ENCODE assay signal across 2 cellular contexts in the genomic region with DNA sequence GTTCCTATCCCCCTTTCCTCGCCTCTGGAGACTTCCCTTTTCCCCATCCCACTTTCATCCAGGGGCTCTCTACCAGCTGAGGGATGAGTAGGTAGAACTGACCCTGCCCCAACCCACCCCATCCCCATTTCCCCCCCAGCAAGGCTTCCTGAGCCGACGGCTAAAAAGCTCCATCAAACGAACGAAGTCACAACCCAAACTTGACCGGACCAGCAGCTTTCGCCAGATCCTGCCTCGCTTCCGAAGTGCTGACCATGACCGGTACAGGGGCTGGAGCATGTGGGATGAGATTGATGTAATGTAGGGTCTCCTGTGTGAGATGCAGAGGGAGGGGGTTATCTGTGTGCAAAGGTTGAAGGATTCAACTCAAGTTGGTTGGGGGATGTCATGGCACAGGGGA.
TF ChIP-seq lines count a peak whose summit lies in the region.

No MANE protein-coding gene starts in this region.

TF ChIP-seq in HCT116, 20 proteins besides CTCF, POLR2A, EP300 and RAD21:
- TF ChIP-seq EZH2phosphoT487 (IDR thresholded peaks at IDR 0.05; ENCODE audit: borderline replicate concordance) (no peak), TCF7L2 (IDR thresholded peaks at IDR 0.05; ENCODE audit: borderline replicate concordance, extremely low read depth, insufficient read depth, insufficient read length) (no peak), SP1 (IDR thresholded peaks at IDR 0.05; ENCODE audit: low read depth) (no peak), CEBPB (IDR thresholded peaks at IDR 0.05; ENCODE audit: low read depth) (no peak)

TF ChIP-seq in GM12878, 131 proteins besides CTCF, POLR2A, EP300 and RAD21:
- no peak for TF ChIP-seq IKZF1 (conservative IDR thresholded peaks at IDR 0.05)
- TF ChIP-seq SIN3A (IDR thresholded peaks at IDR 0.05; ENCODE audit: low read depth, low read length), result no peak
- no peak for TF ChIP-seq JUND (IDR thresholded peaks at IDR 0.05; ENCODE audit: low read depth, low read length)
- TF ChIP-seq, protein P1, sequence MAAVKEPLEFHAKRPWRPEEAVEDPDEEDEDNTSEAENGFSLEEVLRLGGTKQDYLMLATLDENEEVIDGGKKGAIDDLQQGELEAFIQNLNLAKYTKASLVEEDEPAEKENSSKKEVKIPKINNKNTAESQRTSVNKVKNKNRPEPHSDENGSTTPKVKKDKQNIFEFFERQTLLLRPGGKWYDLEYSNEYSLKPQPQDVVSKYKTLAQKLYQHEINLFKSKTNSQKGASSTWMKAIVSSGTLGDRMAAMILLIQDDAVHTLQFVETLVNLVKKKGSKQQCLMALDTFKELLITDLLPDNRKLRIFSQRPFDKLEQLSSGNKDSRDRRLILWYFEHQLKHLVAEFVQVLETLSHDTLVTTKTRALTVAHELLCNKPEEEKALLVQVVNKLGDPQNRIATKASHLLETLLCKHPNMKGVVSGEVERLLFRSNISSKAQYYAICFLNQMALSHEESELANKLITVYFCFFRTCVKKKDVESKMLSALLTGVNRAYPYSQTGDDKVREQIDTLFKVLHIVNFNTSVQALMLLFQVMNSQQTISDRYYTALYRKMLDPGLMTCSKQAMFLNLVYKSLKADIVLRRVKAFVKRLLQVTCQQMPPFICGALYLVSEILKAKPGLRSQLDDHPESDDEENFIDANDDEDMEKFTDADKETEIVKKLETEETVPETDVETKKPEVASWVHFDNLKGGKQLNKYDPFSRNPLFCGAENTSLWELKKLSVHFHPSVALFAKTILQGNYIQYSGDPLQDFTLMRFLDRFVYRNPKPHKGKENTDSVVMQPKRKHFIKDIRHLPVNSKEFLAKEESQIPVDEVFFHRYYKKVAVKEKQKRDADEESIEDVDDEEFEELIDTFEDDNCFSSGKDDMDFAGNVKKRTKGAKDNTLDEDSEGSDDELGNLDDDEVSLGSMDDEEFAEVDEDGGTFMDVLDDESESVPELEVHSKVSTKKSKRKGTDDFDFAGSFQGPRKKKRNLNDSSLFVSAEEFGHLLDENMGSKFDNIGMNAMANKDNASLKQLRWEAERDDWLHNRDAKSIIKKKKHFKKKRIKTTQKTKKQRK (IDR thresholded peaks at IDR 0.05; ENCODE audit: low read depth, low read length), result no peak
- no peak for TF ChIP-seq RUNX3 (IDR thresholded peaks at IDR 0.05; ENCODE audit: low read length)
- TF ChIP-seq NR2F1 (conservative IDR thresholded peaks at IDR 0.05), result no peak
- no peak for TF ChIP-seq MYB (IDR thresholded peaks at IDR 0.05; ENCODE audit: borderline replicate concordance, low read depth, low read length)
- TF ChIP-seq, protein P2, sequence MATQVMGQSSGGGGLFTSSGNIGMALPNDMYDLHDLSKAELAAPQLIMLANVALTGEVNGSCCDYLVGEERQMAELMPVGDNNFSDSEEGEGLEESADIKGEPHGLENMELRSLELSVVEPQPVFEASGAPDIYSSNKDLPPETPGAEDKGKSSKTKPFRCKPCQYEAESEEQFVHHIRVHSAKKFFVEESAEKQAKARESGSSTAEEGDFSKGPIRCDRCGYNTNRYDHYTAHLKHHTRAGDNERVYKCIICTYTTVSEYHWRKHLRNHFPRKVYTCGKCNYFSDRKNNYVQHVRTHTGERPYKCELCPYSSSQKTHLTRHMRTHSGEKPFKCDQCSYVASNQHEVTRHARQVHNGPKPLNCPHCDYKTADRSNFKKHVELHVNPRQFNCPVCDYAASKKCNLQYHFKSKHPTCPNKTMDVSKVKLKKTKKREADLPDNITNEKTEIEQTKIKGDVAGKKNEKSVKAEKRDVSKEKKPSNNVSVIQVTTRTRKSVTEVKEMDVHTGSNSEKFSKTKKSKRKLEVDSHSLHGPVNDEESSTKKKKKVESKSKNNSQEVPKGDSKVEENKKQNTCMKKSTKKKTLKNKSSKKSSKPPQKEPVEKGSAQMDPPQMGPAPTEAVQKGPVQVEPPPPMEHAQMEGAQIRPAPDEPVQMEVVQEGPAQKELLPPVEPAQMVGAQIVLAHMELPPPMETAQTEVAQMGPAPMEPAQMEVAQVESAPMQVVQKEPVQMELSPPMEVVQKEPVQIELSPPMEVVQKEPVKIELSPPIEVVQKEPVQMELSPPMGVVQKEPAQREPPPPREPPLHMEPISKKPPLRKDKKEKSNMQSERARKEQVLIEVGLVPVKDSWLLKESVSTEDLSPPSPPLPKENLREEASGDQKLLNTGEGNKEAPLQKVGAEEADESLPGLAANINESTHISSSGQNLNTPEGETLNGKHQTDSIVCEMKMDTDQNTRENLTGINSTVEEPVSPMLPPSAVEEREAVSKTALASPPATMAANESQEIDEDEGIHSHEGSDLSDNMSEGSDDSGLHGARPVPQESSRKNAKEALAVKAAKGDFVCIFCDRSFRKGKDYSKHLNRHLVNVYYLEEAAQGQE (IDR thresholded peaks at IDR 0.05; ENCODE audit: low read depth, low read length), result no peak
